ENCODE assay signal across 11 cellular contexts in the genomic region with DNA sequence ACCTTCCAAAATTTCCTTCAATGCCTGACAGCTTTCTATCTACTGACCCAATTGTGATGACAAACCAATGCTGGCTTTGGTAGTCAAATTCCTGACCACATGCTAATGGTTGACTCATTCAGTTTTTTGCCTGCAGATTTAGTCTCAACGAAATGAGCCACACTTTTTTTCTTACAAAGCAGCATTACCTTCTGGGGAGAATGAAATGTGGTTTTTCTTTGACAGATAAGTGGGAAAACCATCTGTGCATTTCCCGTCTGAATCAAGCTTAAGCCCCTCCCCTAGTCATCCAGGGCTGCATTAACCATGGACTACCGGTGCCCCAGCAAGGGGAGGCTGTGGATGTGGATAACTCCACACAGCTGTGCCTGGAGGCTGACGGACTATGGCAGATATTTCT.
DNase-seq lines count a peak whose midpoint lies in the region; ATAC-seq, FAIRE-seq and TF ChIP-seq lines count a peak whose summit lies in the region.
"Had no signal": no experiment of that assay in that cellular context is flagged by ENCODE, and none has a peak within 500 bp of the region (broad histone marks: within the 10 kb centered on the region; RNA-seq: fewer than 3 reads in every experiment).

No MANE protein-coding gene starts in this region.

- no peaks in the 10 kb centered on the region for H3K36me3 ChIP-seq in OCI-LY7 (ENCODE audit: insufficient read depth, low read length)

- no TSS peak for BruUV-seq in OCI-LY7 (replicated peaks; lab: Mats Ljungman, UMichigan)

- H2AFZ ChIP-seq in OCI-LY7 (ENCODE audit: low read length): no peak overlapping the region

- DNase-seq in CD1c-positive myeloid dendritic cell (ENCODE audit: extremely low spot score) (peak; percentile 12), OCI-LY7 (ENCODE audit: low spot score) (no peak), fibroblast of villous mesenchyme (ENCODE audit: low read depth) (peak; percentile 85), NCI-H2227 treated with DMSO at 0.1 percent for 48 hours (lab: John Stamatoyannopoulos, UW) (no peak), frontal cortex (ENCODE audit: low spot score in 2 of 2) (no peak)
- no peak for DNase-seq in effector CD4-positive, alpha-beta T cell
- DNase-seq: DND-41, NCI-H774 had no signal

- POLR2A ChIA-PET in OCI-LY7 (lab: Charles Lee): interaction anchor here (0.6 to 1.1 kb wide), 2 partner anchors 10 to 13 kb away, joined by 3 read pairs; no protein-coding TSS in a partner anchor

- FAIRE-seq in frontal cortex (lab: Jason Lieb, UNC): no peak
- FAIRE-seq: endometrium had no signal

- TF ChIP-seq CTCF in OCI-LY7 (conservative IDR thresholded peaks at IDR 0.05; ENCODE audit: low read length) (no peak), fibroblast of villous mesenchyme (IDR thresholded peaks at IDR 0.05; ENCODE audit: insufficient read depth, low read depth, low read length) (no peak)

- peaks cover 12% of the 10 kb centered on the region for H3K4me1 ChIP-seq in OCI-LY7 (ENCODE audit: insufficient read depth, low read length, poor library complexity, severe bottlenecking)

- H3K4me3 ChIP-seq in OCI-LY7 (ENCODE audit: low read depth, low read length, poor library complexity, severe bottlenecking) (no peak overlapping the region), fibroblast of villous mesenchyme (ENCODE audit: low read depth, low read length) (no peak overlapping the region)

- CTCF ChIA-PET in OCI-LY7 (lab: Charles Lee; ENCODE audit: unreplicated experiment): no interaction called here

- H3K27ac ChIP-seq in OCI-LY7 (ENCODE audit: low read depth, low read length, poor library complexity, severe bottlenecking): no peak overlapping the region

- intact Hi-C loops in OCI-LY7 (cut with micrococcal nuclease; ENCODE audit: unreplicated experiment): no loop called here

- H3K4me2 ChIP-seq in OCI-LY7 (ENCODE audit: low read length): peak overlapping the region; percentile 31

- H3K79me2 ChIP-seq in OCI-LY7 (ENCODE audit: insufficient read depth, low read depth, low read length): no peaks in the 10 kb centered on the region

- no peaks in the 10 kb centered on the region for H3K9me3 ChIP-seq in OCI-LY7 (ENCODE audit: low read length)

- ATAC-seq in HG02571 (IDR thresholded peaks at IDR 0.05; ENCODE audit: unreplicated experiment) (peak; percentile 55), GM18505 (IDR thresholded peaks at IDR 0.05; ENCODE audit: unreplicated experiment) (no peak)

- H4K20me1 ChIP-seq in OCI-LY7 (ENCODE audit: insufficient read depth, low read length): no peaks in the 10 kb centered on the region

- no peak for TF ChIP-seq POLR2A in GM18505 (IDR thresholded peaks at IDR 0.05; ENCODE audit: borderline replicate concordance, extremely low read depth, insufficient read depth, insufficient read length)

- no peaks in the 10 kb centered on the region for H3K9me2 ChIP-seq in OCI-LY7 (ENCODE audit: insufficient read depth, low read length)

Comparison
In these comparisons a context has a peak if more than half of its experiments do, and no peak if none do; other contexts are left out.
1. DNase-seq: peak in CD1c-positive myeloid dendritic cell (single experiment) and fibroblast of villous mesenchyme (single experiment); none in OCI-LY7 (single experiment), NCI-H2227 treated with DMSO at 0.1 percent for 48 hours (single experiment), frontal cortex (0 of 2) and effector CD4-positive, alpha-beta T cell (single experiment).